In genomic region chr10:21313691-21314090, GRCh38 we compare ENCODE assay signal across 26 cellular contexts.
A peak's percentile ranks its signal among the peaks of the same experiment; 100 is the strongest.
DNase-seq lines count a peak whose midpoint lies in the region; ATAC-seq, FAIRE-seq and TF ChIP-seq lines count a peak whose summit lies in the region.
"Had no signal": no experiment of that assay in that cellular context is flagged by ENCODE, and none has a peak within 500 bp of the region (broad histone marks: within the 10 kb centered on the region; RNA-seq: fewer than 3 reads in every experiment).

No MANE protein-coding gene starts in this region.

- no peaks in the 10 kb centered on the region for H3K36me3 ChIP-seq in breast epithelium
- no peaks in the 10 kb centered on the region for H3K36me3 ChIP-seq in lower lobe of right lung
- H3K36me3 ChIP-seq: upper lobe of left lung had no signal

- H3K27ac ChIP-seq in breast epithelium (no peak overlapping the region), lower lobe of right lung (no peak overlapping the region)
- H3K27ac ChIP-seq: 22Rv1, psoas muscle, upper lobe of left lung had no signal

- no peak for DNase-seq in MCF 10A (ENCODE audit: unreplicated experiment)
- no peak for DNase-seq in breast epithelium (ENCODE audit: low spot score in 2 of 2)
- DNase-seq in chondrocyte (ENCODE audit: low spot score) = no peak
- no peak for DNase-seq in mesothelial cell of epicardium (ENCODE audit: low spot score in 2 of 2, unreplicated experiment in 2 of 2)
- DNase-seq in type B pancreatic cell (ENCODE audit: extremely low spot score, unreplicated experiment) = no peak
- no peak for DNase-seq in lower lobe of right lung
- DNase-seq in D721Med (ENCODE audit: insufficient read length, low spot score) = no peak
- DNase-seq in erythroblast (lab: John Stamatoyannopoulos, UW) = no peak
- DNase-seq: activated CD4-positive, CD25-positive, alpha-beta regulatory T cell treated with anti-CD3 and anti-CD28 coated beads, Interleukin-2, amount 50 U/mL, for 72 hours; activated T-cell treated with anti-CD3 and anti-CD28 coated beads, Interleukin-2, amount 50 U/mL, for 48 hours; AML-193; CD8-positive, alpha-beta memory T cell; hypothalamus; natural killer cell; NCI-H1105 treated with DMSO at 0.1 percent for 48 hours; NCI-H510A; psoas muscle; stimulated activated CD4-positive, alpha-beta T cell treated with anti-CD3 and anti-CD28 coated beads, Interleukin-4, amount 100 ng/mL, for 1 hour; T1000 had no signal

- POLR2A ChIA-PET in MCF 10A (lab: Yijun Ruan, JAX) = interaction anchor here (2.9 to 3.3 kb wide), 2 partner anchors 23 to 50 kb away, joined by 17 to 19 read pairs; no protein-coding TSS in a partner anchor

- no peak overlapping the region for H3K4me3 ChIP-seq in breast epithelium
- no peak overlapping the region for H3K4me3 ChIP-seq in lower lobe of right lung
- H3K4me3 ChIP-seq: psoas muscle, upper lobe of left lung had no signal

- H3K9me3 ChIP-seq in breast epithelium (no peaks in the 10 kb centered on the region), lower lobe of right lung (no peaks in the 10 kb centered on the region)
- H3K9me3 ChIP-seq: psoas muscle, upper lobe of left lung had no signal

- no peaks in the 10 kb centered on the region for H3K27me3 Mint-ChIP-seq in MCF 10A (ENCODE audit: insufficient read depth, unreplicated experiment)
- H3K27me3 Mint-ChIP-seq in chondrocyte (ENCODE audit: low read depth) = no peaks in the 10 kb centered on the region
- H3K27me3 Mint-ChIP-seq in mesothelial cell of epicardium (ENCODE audit: low read depth) = no peaks in the 10 kb centered on the region
- H3K27me3 Mint-ChIP-seq in type B pancreatic cell = no peaks in the 10 kb centered on the region
- H3K27me3 Mint-ChIP-seq: activated naive CD4-positive, alpha-beta T cell treated with anti-CD3 and anti-CD28 coated beads, Interleukin-2, amount 50 U/mL, for 24 hours; stimulated activated naive CD8-positive, alpha-beta T cell treated with anti-CD3 and anti-CD28 coated beads, Interleukin-15, Interleukin-2, amounts not matched to agents 100 ng/mL and 50 ng/mL, for 24 hours had no signal

- no peak for FAIRE-seq in D721Med (lab: Jason Lieb, UNC)
- FAIRE-seq: endometrium, GM12878 had no signal

- peak overlapping the region; percentile 54 for H3K27ac Mint-ChIP-seq in MCF 10A (ENCODE audit: low read depth, unreplicated experiment)
- peak overlapping the region; percentile 77 for H3K27ac Mint-ChIP-seq in chondrocyte (ENCODE audit: unreplicated experiment)
- H3K27ac Mint-ChIP-seq in mesothelial cell of epicardium = peak overlapping the region; percentile 97
- H3K27ac Mint-ChIP-seq in type B pancreatic cell = peak overlapping the region; percentile 87
- H3K27ac Mint-ChIP-seq: activated naive CD4-positive, alpha-beta T cell treated with anti-CD3 and anti-CD28 coated beads, Interleukin-2, amount 50 U/mL, for 24 hours; CD8-positive, alpha-beta memory T cell; memory B cell; natural killer cell; stimulated activated naive CD8-positive, alpha-beta T cell treated with anti-CD3 and anti-CD28 coated beads, Interleukin-15, Interleukin-2, amounts not matched to agents 100 ng/mL and 50 ng/mL, for 24 hours had no signal

- no peaks in the 10 kb centered on the region for H3K36me3 Mint-ChIP-seq in MCF 10A (ENCODE audit: insufficient read depth, unreplicated experiment)
- H3K36me3 Mint-ChIP-seq in chondrocyte (ENCODE audit: low read depth) = no peaks in the 10 kb centered on the region
- no peaks in the 10 kb centered on the region for H3K36me3 Mint-ChIP-seq in mesothelial cell of epicardium
- no peaks in the 10 kb centered on the region for H3K36me3 Mint-ChIP-seq in type B pancreatic cell
- H3K36me3 Mint-ChIP-seq: activated naive CD4-positive, alpha-beta T cell treated with anti-CD3 and anti-CD28 coated beads, Interleukin-2, amount 50 U/mL, for 24 hours; CD8-positive, alpha-beta memory T cell; memory B cell; natural killer cell had no signal

- no peak for ATAC-seq in lower lobe of right lung
- ATAC-seq: GM12878, natural killer cell, psoas muscle had no signal

- H3K4me1 Mint-ChIP-seq in MCF 10A (ENCODE audit: insufficient read depth, unreplicated experiment) (peaks cover 28% of the 10 kb centered on the region), chondrocyte (ENCODE audit: low read depth) (peaks cover 43% of the 10 kb centered on the region), mesothelial cell of epicardium (peaks cover 50% of the 10 kb centered on the region), type B pancreatic cell (ENCODE audit: unreplicated experiment) (peaks cover 29% of the 10 kb centered on the region)
- H3K4me1 Mint-ChIP-seq: activated naive CD4-positive, alpha-beta T cell treated with anti-CD3 and anti-CD28 coated beads, Interleukin-2, amount 50 U/mL, for 24 hours; CD8-positive, alpha-beta memory T cell; memory B cell; natural killer cell had no signal

- H3K4me3 Mint-ChIP-seq in MCF 10A (ENCODE audit: unreplicated experiment) (no peak overlapping the region), chondrocyte (ENCODE audit: unreplicated experiment) (no peak overlapping the region), mesothelial cell of epicardium (no peak overlapping the region), type B pancreatic cell (peak overlapping the region; percentile 27)
- H3K4me3 Mint-ChIP-seq: activated naive CD4-positive, alpha-beta T cell treated with anti-CD3 and anti-CD28 coated beads, Interleukin-2, amount 50 U/mL, for 24 hours; CD8-positive, alpha-beta memory T cell; memory B cell; natural killer cell; stimulated activated naive CD8-positive, alpha-beta T cell treated with anti-CD3 and anti-CD28 coated beads, Interleukin-15, Interleukin-2, amounts not matched to agents 100 ng/mL and 50 ng/mL, for 24 hours had no signal

- TF ChIP-seq CTCF in MCF 10A (IDR thresholded peaks at IDR 0.05; ENCODE audit: unreplicated experiment) = no peak
- TF ChIP-seq CTCF in breast epithelium (IDR thresholded peaks at IDR 0.05) = no peak
- no peak for TF ChIP-seq CTCF in chondrocyte (IDR thresholded peaks at IDR 0.05)
- no peak for TF ChIP-seq CTCF in mesothelial cell of epicardium (IDR thresholded peaks at IDR 0.05; ENCODE audit: unreplicated experiment)
- TF ChIP-seq CTCF in type B pancreatic cell (conservative IDR thresholded peaks at IDR 0.05) = no peak
- no peak for TF ChIP-seq CTCF in lower lobe of right lung (IDR thresholded peaks at IDR 0.05)
- TF ChIP-seq CTCF in D721Med (IDR thresholded peaks at IDR 0.05; ENCODE audit: insufficient read depth, missing control alignments) = no peak

- TF ChIP-seq POLR2A in breast epithelium (IDR thresholded peaks at IDR 0.05) (no peak), erythroblast (IDR thresholded peaks at IDR 0.05; ENCODE audit: low read length) (no peak)

- CTCF ChIA-PET in MCF 10A (lab: Yijun Ruan, JAX) = interaction anchor here (1.1 to 1.4 kb wide), 2 partner anchors 21 to 35 kb away, joined by 6 to 7 read pairs; no protein-coding TSS in a partner anchor

- H3K9me3 Mint-ChIP-seq in MCF 10A (ENCODE audit: unreplicated experiment) = no peaks in the 10 kb centered on the region
- H3K9me3 Mint-ChIP-seq in chondrocyte (ENCODE audit: low read depth) = no peaks in the 10 kb centered on the region
- no peaks in the 10 kb centered on the region for H3K9me3 Mint-ChIP-seq in mesothelial cell of epicardium
- no peaks in the 10 kb centered on the region for H3K9me3 Mint-ChIP-seq in type B pancreatic cell
- H3K9me3 Mint-ChIP-seq: activated naive CD4-positive, alpha-beta T cell treated with anti-CD3 and anti-CD28 coated beads, Interleukin-2, amount 50 U/mL, for 24 hours; natural killer cell; stimulated activated naive CD8-positive, alpha-beta T cell treated with anti-CD3 and anti-CD28 coated beads, Interleukin-15, Interleukin-2, amounts not matched to agents 100 ng/mL and 50 ng/mL, for 24 hours had no signal

- H3K4me1 ChIP-seq in breast epithelium (peaks cover 0 to 2% of the 10 kb centered on the region in 2 donors), lower lobe of right lung (peaks cover 22% of the 10 kb centered on the region)

- intact Hi-C loops in MCF 10A (cut with micrococcal nuclease) (no loop called here), breast epithelium (cut with DNase I; ENCODE audit: low total_unique reads) (no loop called here), lower lobe of right lung (cut with DNase I) (no loop called here)

- H3K27me3 ChIP-seq in breast epithelium = no peaks in the 10 kb centered on the region
- no peaks in the 10 kb centered on the region for H3K27me3 ChIP-seq in lower lobe of right lung (ENCODE audit: low read depth)
- H3K27me3 ChIP-seq: upper lobe of left lung had no signal

- no TSS peak for BruUV-seq in MCF 10A (replicated peaks; lab: Mats Ljungman, UMichigan)
